In genomic region chr5:67807116-67807888, GRCh38 we compare ENCODE assay signal across 1 cellular context.
TF ChIP-seq lines count a peak whose summit lies in the region.

No MANE protein-coding gene starts in this region.

TF ChIP-seq in GM12878, 131 proteins besides CTCF, POLR2A, EP300 and RAD21 (continued from another document and continues in another):
- TF ChIP-seq IRF5 (IDR thresholded peaks at IDR 0.05; ENCODE audit: borderline replicate concordance) (no peak), POLR2AphosphoS2 (IDR thresholded peaks at IDR 0.05; ENCODE audit: low read depth, low read length) (no peak), CREB1 (IDR thresholded peaks at IDR 0.05; ENCODE audit: low read depth) (no peak), PML (IDR thresholded peaks at IDR 0.05; ENCODE audit: low read length) (no peak), BHLHE40 (IDR thresholded peaks at IDR 0.05; ENCODE audit: borderline replicate concordance in 1 of 2, low read depth in 2 of 2, low read length in 1 of 2) (peak in 1 of 2 experiments; percentile 23; a peak in 2 of 4 replicates), CEBPB (IDR thresholded peaks at IDR 0.05; ENCODE audit: borderline replicate concordance in 1 of 2, low read depth in 2 of 2, low read length in 2 of 2) (no peak), MAX (IDR thresholded peaks at IDR 0.05; ENCODE audit: low read depth, low read length) (no peak), STAT1 (conservative IDR thresholded peaks at IDR 0.05) (no peak), POLR2AphosphoS5 (IDR thresholded peaks at IDR 0.05; ENCODE audit: low read length) (no peak), TCF7 (IDR thresholded peaks at IDR 0.05; ENCODE audit: borderline replicate concordance) (no peak), RUNX3 (IDR thresholded peaks at IDR 0.05; ENCODE audit: low read length) (peak; percentile 77), ETV6 (conservative IDR thresholded peaks at IDR 0.05 in 1 of 2, IDR thresholded peaks at IDR 0.05 in 1 of 2; ENCODE audit: borderline replicate concordance in 1 of 2, low read depth in 1 of 2) (no peak), ELK1 (IDR thresholded peaks at IDR 0.05; ENCODE audit: low read depth, low read length) (no peak), RB1 (IDR thresholded peaks at IDR 0.05; ENCODE audit: borderline replicate concordance) (no peak), CUX1 (IDR thresholded peaks at IDR 0.05; ENCODE audit: insufficient replicate concordance, low read depth, low read length) (no peak), FOS (IDR thresholded peaks at IDR 0.05; ENCODE audit: borderline replicate concordance, extremely low read depth, insufficient read length) (no peak), BCLAF1 (IDR thresholded peaks at IDR 0.05) (no peak), E2F4 (IDR thresholded peaks at IDR 0.05; ENCODE audit: low read depth, low read length) (no peak), ATF2 (IDR thresholded peaks at IDR 0.05; ENCODE audit: low read length) (peak; percentile 70), HCFC1 (IDR thresholded peaks at IDR 0.05; ENCODE audit: low read length) (no peak), IRF4 (IDR thresholded peaks at IDR 0.05; ENCODE audit: low read depth, low read length) (no peak), E4F1 (IDR thresholded peaks at IDR 0.05; ENCODE audit: borderline replicate concordance, partially characterized antibody) (no peak), NBN (IDR thresholded peaks at IDR 0.05) (0 out of 2 replicates have a peak, but pooled peaks have one; percentile 17), ZNF24 (IDR thresholded peaks at IDR 0.05) (no peak), KLF5 (IDR thresholded peaks at IDR 0.05; ENCODE audit: partially characterized antibody) (no peak), ZNF687 (IDR thresholded peaks at IDR 0.05) (no peak), MYB (IDR thresholded peaks at IDR 0.05; ENCODE audit: borderline replicate concordance, low read depth, low read length) (no peak), SMARCA5 (IDR thresholded peaks at IDR 0.05) (no peak), FOXM1 (IDR thresholded peaks at IDR 0.05; ENCODE audit: low read depth, low read length) (peak; percentile 77; the same call in 1 of the 2 replicates), SMAD1 (IDR thresholded peaks at IDR 0.05; ENCODE audit: low read depth, partially characterized antibody) (no peak), USF2 (IDR thresholded peaks at IDR 0.05; ENCODE audit: borderline replicate concordance, low read depth, low read length) (no peak)
